In the genomic region with DNA sequence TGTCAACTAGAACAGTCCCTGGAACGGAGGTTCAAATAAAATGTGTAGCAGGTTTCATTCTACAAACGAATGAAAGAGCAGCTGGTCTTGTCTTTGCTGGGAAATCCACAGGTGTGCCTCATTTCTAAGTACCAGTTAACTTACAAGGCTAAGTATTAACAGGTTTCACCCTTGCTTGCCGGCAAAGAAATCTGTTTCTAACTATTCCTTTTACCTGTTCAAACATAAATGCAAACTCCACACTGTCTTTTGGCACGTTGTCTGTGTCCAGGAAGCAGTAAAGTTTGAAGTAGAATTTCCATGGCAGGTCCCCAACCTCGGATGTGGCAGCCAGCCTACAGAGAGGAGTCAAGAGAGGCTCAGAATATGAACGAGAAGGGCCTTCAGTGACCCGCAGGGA, we compare ENCODE assay signal across 24 cellular contexts.
"Had no signal": no experiment of that assay in that cellular context is flagged by ENCODE, and none has a peak within 500 bp of the region (broad histone marks: within the 10 kb centered on the region; RNA-seq: fewer than 3 reads in every experiment).

No MANE protein-coding gene starts in this region.

- H3K4me1 Mint-ChIP-seq: stimulated activated naive B cell treated with anti-CD40 and anti-IgM and Interleukin-4, amounts not matched to agents 10 μg/mL and 1 μg/mL and 100 μg/mL, for 72 hours had no signal

- H3K4me3 Mint-ChIP-seq: stimulated activated naive B cell treated with anti-CD40 and anti-IgM and Interleukin-4, amounts not matched to agents 10 μg/mL and 1 μg/mL and 100 μg/mL, for 72 hours; stimulated activated naive CD8-positive, alpha-beta T cell treated with anti-CD3 and anti-CD28 coated beads, Interleukin-15, amount 100 ng/mL, for 72 hours had no signal

- DNase-seq: colonic mucosa; dermis blood vessel endothelial cell; erythroblast; foreskin melanocyte; heart left ventricle; hippocampal formation; left colon; left ventricle myocardium superior; mesendoderm; naive thymus-derived CD4-positive, alpha-beta T cell; occipital lobe; psoas muscle; retina; right lobe of liver; spleen; stimulated activated CD4-positive, alpha-beta T cell treated with anti-CD3 and anti-CD28 coated beads, Interleukin-15, amount 100 ng/mL, for 24 hours; stimulated activated CD4-positive, alpha-beta T cell treated with anti-CD3 and anti-CD28 coated beads, Interleukin-1b, Interleukin-23, amount 100 ng/mL, for 48 hours; stimulated activated CD4-positive, alpha-beta T cell treated with anti-CD3 and anti-CD28 coated beads, Interleukin-4, amount 100 ng/mL, for 24 hours; stimulated activated naive B cell treated with anti-CD40 and anti-IgM and Interleukin-4, amounts not matched to agents 10 μg/mL and 1 μg/mL and 100 μg/mL, for 72 hours; stimulated activated naive CD8-positive, alpha-beta T cell treated with anti-CD3 and anti-CD28 coated beads, Interleukin-15, amount 100 ng/mL, for 72 hours; testis; upper lobe of right lung had no signal

- H3K27ac ChIP-seq: colonic mucosa, heart left ventricle, psoas muscle, right lobe of liver, spleen, testis, tibial nerve, upper lobe of right lung, vagina had no signal

- H3K9me3 Mint-ChIP-seq: stimulated activated naive B cell treated with anti-CD40 and anti-IgM and Interleukin-4, amounts not matched to agents 10 μg/mL and 1 μg/mL and 100 μg/mL, for 72 hours; stimulated activated naive CD8-positive, alpha-beta T cell treated with anti-CD3 and anti-CD28 coated beads, Interleukin-15, amount 100 ng/mL, for 72 hours had no signal

- H3K36me3 Mint-ChIP-seq: naive thymus-derived CD4-positive, alpha-beta T cell; stimulated activated naive B cell treated with anti-CD40 and anti-IgM and Interleukin-4, amounts not matched to agents 10 μg/mL and 1 μg/mL and 100 μg/mL, for 72 hours had no signal

- H3K27ac Mint-ChIP-seq: naive thymus-derived CD4-positive, alpha-beta T cell; stimulated activated naive B cell treated with anti-CD40 and anti-IgM and Interleukin-4, amounts not matched to agents 10 μg/mL and 1 μg/mL and 100 μg/mL, for 72 hours; stimulated activated naive CD8-positive, alpha-beta T cell treated with anti-CD3 and anti-CD28 coated beads, Interleukin-15, amount 100 ng/mL, for 72 hours had no signal

- ATAC-seq: heart left ventricle; left colon; left ventricle myocardium superior; naive thymus-derived CD4-positive, alpha-beta T cell; psoas muscle; right lobe of liver; stimulated activated naive B cell treated with anti-CD40 and anti-IgM and Interleukin-4, amounts not matched to agents 10 μg/mL and 1 μg/mL and 100 μg/mL, for 72 hours; stimulated activated naive CD8-positive, alpha-beta T cell treated with anti-CD3 and anti-CD28 coated beads, Interleukin-15, amount 100 ng/mL, for 72 hours; upper lobe of right lung had no signal

- H3K27me3 Mint-ChIP-seq: stimulated activated naive B cell treated with anti-CD40 and anti-IgM and Interleukin-4, amounts not matched to agents 10 μg/mL and 1 μg/mL and 100 μg/mL, for 72 hours; stimulated activated naive CD8-positive, alpha-beta T cell treated with anti-CD3 and anti-CD28 coated beads, Interleukin-15, amount 100 ng/mL, for 72 hours had no signal
